ENCODE assay signal across 23 cellular contexts in genomic region chr7:42139751-42140150, GRCh38.
DNase-seq lines count a peak whose midpoint lies in the region; ATAC-seq and TF ChIP-seq lines count a peak whose summit lies in the region.
"Had no signal": no experiment of that assay in that cellular context is flagged by ENCODE, and none has a peak within 500 bp of the region (broad histone marks: within the 10 kb centered on the region; RNA-seq: fewer than 3 reads in every experiment).

No MANE protein-coding gene starts in this region.

- H2BK120ac ChIP-seq in mesenchymal stem cell (ENCODE audit: low read depth, low read length), result no peak overlapping the region

- peaks cover 11% of the 10 kb centered on the region for H3K79me1 ChIP-seq in mesenchymal stem cell (replicated peaks; ENCODE audit: low read length, poor library complexity, severe bottlenecking)

- peak overlapping the region; percentile 0 to 76 (median 28) for H3K27ac Mint-ChIP-seq in brain
- H3K27ac Mint-ChIP-seq in nephron progenitor cell, result peak overlapping the region; percentile 4
- H3K27ac Mint-ChIP-seq: CD14-positive monocyte; CD4-positive, alpha-beta T cell; CD8-positive, alpha-beta memory T cell had no signal

- no peak overlapping the region for H4K8ac ChIP-seq in mesenchymal stem cell (ENCODE audit: low read length)

- ATAC-seq in HG02973 (IDR thresholded peaks at IDR 0.05; ENCODE audit: unreplicated experiment), result no peak
- no peak for ATAC-seq in left colon
- ATAC-seq: A549, GM12878 had no signal

- H3K9me3 ChIP-seq in mesenchymal stem cell (ENCODE audit: control insufficient read depth, low read length), result no peaks in the 10 kb centered on the region
- H3K9me3 ChIP-seq: A549; BE2C; BLaER1 treated with 17β-estradiol and CSF1 and Interleukin-3, amounts not matched to agents 10 nM and 100 nM had no signal

- intact Hi-C loops in left colon (cut with DNase I, micrococcal nuclease), result no loop called here

- H3K4me1 ChIP-seq in mesenchymal stem cell (ENCODE audit: control insufficient read depth, insufficient read depth, low read depth, low read length), result no peaks in the 10 kb centered on the region
- H3K4me1 ChIP-seq: A549, BE2C had no signal

- peaks cover 91% of the 10 kb centered on the region for H3K4me1 Mint-ChIP-seq in brain
- peaks cover 75% of the 10 kb centered on the region for H3K4me1 Mint-ChIP-seq in nephron progenitor cell
- H3K4me1 Mint-ChIP-seq: CD14-positive monocyte; CD8-positive, alpha-beta memory T cell had no signal

- no peak overlapping the region for H2BK5ac ChIP-seq in mesenchymal stem cell (ENCODE audit: low read depth, low read length, poor library complexity, severe bottlenecking)

- H3K23ac ChIP-seq in mesenchymal stem cell (ENCODE audit: low read length in 2 of 2), result no peak overlapping the region

- no peaks in the 10 kb centered on the region for H3K27me3 ChIP-seq in mesenchymal stem cell (ENCODE audit: control insufficient read depth in 1 of 2, insufficient read depth in 1 of 2, low read length in 2 of 2)
- H3K27me3 ChIP-seq: BE2C; BLaER1 treated with 17β-estradiol and CSF1 and Interleukin-3, amounts not matched to agents 10 nM and 100 nM had no signal

- H3K9me3 Mint-ChIP-seq in brain, result no peaks in the 10 kb centered on the region
- H3K9me3 Mint-ChIP-seq in nephron progenitor cell, result no peaks in the 10 kb centered on the region
- H3K9me3 Mint-ChIP-seq: CD4-positive, alpha-beta T cell had no signal

- H2BK12ac ChIP-seq in mesenchymal stem cell (ENCODE audit: low read length in 2 of 2), result no peak overlapping the region

- H3K4ac ChIP-seq in mesenchymal stem cell (ENCODE audit: low read depth in 1 of 2, low read length in 2 of 2), result no peak overlapping the region

- no peak overlapping the region for H3K27ac ChIP-seq in mesenchymal stem cell (ENCODE audit: low read length, poor library complexity, severe bottlenecking)
- H3K27ac ChIP-seq: A549; BLaER1 treated with 17β-estradiol and CSF1 and Interleukin-3, amounts not matched to agents 10 nM and 100 nM; GM23248 had no signal

- no peak overlapping the region for H3K18ac ChIP-seq in mesenchymal stem cell (ENCODE audit: low read depth in 1 of 2, low read length in 2 of 2)

- peak; percentile 61 for DNase-seq in mesenchymal stem cell
- no peak for DNase-seq in nephron progenitor cell
- no peak for DNase-seq in left colon
- no peak for DNase-seq in OCI-M1 (lab: John Stamatoyannopoulos, UW)
- DNase-seq: 8988T; ACHN; AML-193; BE2C; CD4-positive, alpha-beta T cell; CD8-positive, alpha-beta memory T cell; DMS 273 treated with DMSO at 0.1 percent for 48 hours; DMS79; EL; GDM1; GM23248; H7; HCEC 1CT had no signal

- H3K36me3 Mint-ChIP-seq in brain, result peaks cover 10% of the 10 kb centered on the region
- H3K36me3 Mint-ChIP-seq in nephron progenitor cell (ENCODE audit: low read depth), result peaks cover 66% of the 10 kb centered on the region
- H3K36me3 Mint-ChIP-seq: CD14-positive monocyte; CD8-positive, alpha-beta memory T cell had no signal

- no peaks in the 10 kb centered on the region for H3K27me3 Mint-ChIP-seq in brain
- peaks cover 7% of the 10 kb centered on the region for H3K27me3 Mint-ChIP-seq in nephron progenitor cell (ENCODE audit: low read depth, poor library complexity)
- H3K27me3 Mint-ChIP-seq: CD4-positive, alpha-beta T cell had no signal

- H3K4me3 ChIP-seq in mesenchymal stem cell (ENCODE audit: insufficient read depth in 1 of 2, low read depth in 1 of 2, low read length in 2 of 2), result no peak overlapping the region
- H3K4me3 ChIP-seq: A549; BLaER1 treated with 17β-estradiol and CSF1 and Interleukin-3, amounts not matched to agents 10 nM and 100 nM; GM12878; GM23248 had no signal

- H3K4me3 Mint-ChIP-seq in brain (peak overlapping the region in 2 of 5 experiments; percentile 25 to 46), nephron progenitor cell (no peak overlapping the region)
- H3K4me3 Mint-ChIP-seq: CD14-positive monocyte; CD4-positive, alpha-beta T cell; CD8-positive, alpha-beta memory T cell had no signal

- no peak overlapping the region for H3K14ac ChIP-seq in mesenchymal stem cell (ENCODE audit: low read length in 2 of 2)

- H2AFZ ChIP-seq in mesenchymal stem cell (ENCODE audit: low read depth, low read length), result no peak overlapping the region
- H2AFZ ChIP-seq: GM23248 had no signal

- WGBS in mesenchymal stem cell, result 50% methylated on average over 2 of the region's 4 CpGs

- TF ChIP-seq CTCF in brain (conservative IDR thresholded peaks at IDR 0.05) (no peak), nephron progenitor cell (IDR thresholded peaks at IDR 0.05) (no peak)

- H2BK15ac ChIP-seq in mesenchymal stem cell (ENCODE audit: low read depth, poor library complexity, severe bottlenecking), result no peak overlapping the region

- no peak overlapping the region for H3K9ac ChIP-seq in mesenchymal stem cell (ENCODE audit: low read length)
- H3K9ac ChIP-seq: BLaER1 treated with 17β-estradiol and CSF1 and Interleukin-3, amounts not matched to agents 10 nM and 100 nM; GM23248 had no signal

- H3K36me3 ChIP-seq in mesenchymal stem cell (ENCODE audit: control insufficient read depth in 1 of 2, insufficient read depth in 2 of 2, low read depth in 1 of 2, low read length in 2 of 2), result peaks cover 0 to 17% of the 10 kb centered on the region in 2 experiments
- H3K36me3 ChIP-seq: BE2C had no signal

- no peak overlapping the region for H4K91ac ChIP-seq in mesenchymal stem cell (ENCODE audit: low read length)

- no peak overlapping the region for H2AK5ac ChIP-seq in mesenchymal stem cell (ENCODE audit: low read length, severe bottlenecking)

- H3K4me2 ChIP-seq in mesenchymal stem cell (ENCODE audit: low read length, poor library complexity, severe bottlenecking), result no peak overlapping the region
- H3K4me2 ChIP-seq: A549; BLaER1 treated with 17β-estradiol and CSF1 and Interleukin-3, amounts not matched to agents 10 nM and 100 nM had no signal
